22 cellular contexts compared by ENCODE assay signal in genomic region chr2:120447122-120447785, GRCh38.
DNase-seq lines count a peak whose midpoint lies in the region; ATAC-seq and TF ChIP-seq lines count a peak whose summit lies in the region.
"Had no signal": no experiment of that assay in that cellular context is flagged by ENCODE, and none has a peak within 500 bp of the region (broad histone marks: within the 10 kb centered on the region; RNA-seq: fewer than 3 reads in every experiment).

No MANE protein-coding gene starts in this region.

- TF ChIP-seq CTCF in heart left ventricle (IDR thresholded peaks at IDR 0.05) (no peak), body of pancreas (IDR thresholded peaks at IDR 0.05) (no peak), thyroid gland (IDR thresholded peaks at IDR 0.05) (no peak), nephron progenitor cell (IDR thresholded peaks at IDR 0.05) (no peak)

- intact Hi-C loops in cardiac septum (cut with DNase I) (no loop called here), heart left ventricle (cut with DNase I) (no loop called here), body of pancreas (cut with DNase I) (no loop called here), thyroid gland (cut with DNase I) (no loop called here)

- H3K36me3 Mint-ChIP-seq in nephron progenitor cell (ENCODE audit: low read depth): no peaks in the 10 kb centered on the region
- H3K36me3 Mint-ChIP-seq: CD8-positive, alpha-beta T cell had no signal

- H3K27ac Mint-ChIP-seq in nephron progenitor cell: no peak overlapping the region
- H3K27ac Mint-ChIP-seq: CD8-positive, alpha-beta T cell had no signal

- H3K4me3 ChIP-seq in heart left ventricle: no peak overlapping the region
- no peak overlapping the region for H3K4me3 ChIP-seq in body of pancreas
- no peak overlapping the region for H3K4me3 ChIP-seq in thyroid gland (replicated peaks in 1 of 3)
- H3K4me3 ChIP-seq: Peyer's patch had no signal

- 88 to 93% (median 90%) methylated on average over 8 of the region's 8 CpGs for WGBS in heart left ventricle, 4 donors
- WGBS in body of pancreas, 2 donors: 80 to 82% methylated on average over 8 of the region's 8 CpGs
- 73 to 86% methylated on average over 7 to 8 of the region's 8 CpGs for WGBS in thyroid gland, 2 donors

- peaks cover 87% of the 10 kb centered on the region for H3K27me3 Mint-ChIP-seq in nephron progenitor cell (ENCODE audit: low read depth, poor library complexity)

- H3K9me3 Mint-ChIP-seq in nephron progenitor cell: no peaks in the 10 kb centered on the region
- H3K9me3 Mint-ChIP-seq: CD8-positive, alpha-beta T cell had no signal

- H3K36me3 ChIP-seq in heart left ventricle (no peaks in the 10 kb centered on the region), body of pancreas (replicated peaks in 1 of 2; ENCODE audit: insufficient read depth in 1 of 2, low read depth in 2 of 2) (no peaks in the 10 kb centered on the region), thyroid gland (no peaks in the 10 kb centered on the region)
- H3K36me3 ChIP-seq: Peyer's patch had no signal

- H3K27ac ChIP-seq in heart left ventricle: no peak overlapping the region
- peak overlapping the region; percentile 57 to 84 (median 74) for H3K27ac ChIP-seq in body of pancreas
- H3K27ac ChIP-seq in thyroid gland: no peak overlapping the region
- H3K27ac ChIP-seq: HL-60, Peyer's patch had no signal

- H3K9me3 ChIP-seq in heart left ventricle (no peaks in the 10 kb centered on the region), body of pancreas (no peaks in the 10 kb centered on the region), thyroid gland (no peaks in the 10 kb centered on the region)
- H3K9me3 ChIP-seq: Peyer's patch had no signal

- peaks cover 17% of the 10 kb centered on the region for H3K4me1 Mint-ChIP-seq in nephron progenitor cell

- H3K4me1 ChIP-seq in heart left ventricle (peaks cover 5 to 10% (median 9%) of the 10 kb centered on the region in 12 donors), body of pancreas (peaks cover 41% of the 10 kb centered on the region), thyroid gland (peaks cover 6 to 19% of the 10 kb centered on the region in 2 donors)

- H3K27me3 ChIP-seq in heart left ventricle: peaks cover 5 to 20% (median 15%) of the 10 kb centered on the region in 9 donors
- H3K27me3 ChIP-seq in body of pancreas: no peaks in the 10 kb centered on the region
- no peaks in the 10 kb centered on the region for H3K27me3 ChIP-seq in thyroid gland
- H3K27me3 ChIP-seq: Peyer's patch had no signal

- DNase-seq in cardiac septum (ENCODE audit: low spot score) (peak; percentile 20), heart left ventricle (no peak), body of pancreas (peak in 3 of 4 donors; percentile 36 to 81 (median 42)), pons (ENCODE audit: low spot score) (peak; percentile 30), thyroid gland (peak; percentile 26 to 66), GOT3 (lab: John Stamatoyannopoulos, UW) (no peak), nephron progenitor cell (no peak)
- DNase-seq in stimulated activated naive CD4-positive, alpha-beta T cell treated with Interleukin-2 at 50 U/mL for 16 hours (lab: John Stamatoyannopoulos, UW): no peak
- DNase-seq: AML-193; CD8-positive, alpha-beta T cell; HCEC 1CT; KBM-7; NCI-H1092 treated with DMSO at 0.1 percent for 48 hours; NCI-H1436 treated with DMSO at 0.1 percent for 48 hours; NCI-H1930; NCI-H2227 treated with DMSO at 0.1 percent for 48 hours; NCI-H510A treated with DMSO at 0.1 percent for 48 hours; NCI-H774; Peyer's patch had no signal

- H3K4me3 Mint-ChIP-seq in nephron progenitor cell: no peak overlapping the region
- H3K4me3 Mint-ChIP-seq: CD8-positive, alpha-beta T cell had no signal

- TF ChIP-seq POLR2A in heart left ventricle (IDR thresholded peaks at IDR 0.05) (no peak), body of pancreas (IDR thresholded peaks at IDR 0.05) (no peak), thyroid gland (IDR thresholded peaks at IDR 0.05) (no peak)

- ATAC-seq in heart left ventricle: no peak
- no peak for ATAC-seq in body of pancreas
- ATAC-seq: CD8-positive, alpha-beta T cell; HepG2; Right ventricle myocardium inferior had no signal

Comparison
In these comparisons a context has a peak if more than half of its experiments do, and no peak if none do; other contexts are left out.
1. DNase-seq: peak in cardiac septum (single experiment), body of pancreas (3 of 4), pons (single experiment) and thyroid gland (2 of 2); none in heart left ventricle (0 of 5), GOT3 (single experiment), nephron progenitor cell (single experiment) and stimulated activated naive CD4-positive, alpha-beta T cell treated with Interleukin-2 at 50 U/mL for 16 hours (single experiment).
2. H3K27ac ChIP-seq: peak in body of pancreas (4 of 4); none in heart left ventricle (0 of 12) and thyroid gland (0 of 3).